In genomic region chr1:95111014-95111413, GRCh38 we compare ENCODE assay signal across 9 cellular contexts. TPM values are rescaled to one million over a fixed set of nuclear protein-coding genes. Genes with fewer than 3 reads are reported as not detected.
"Had no signal": no experiment of that assay in that cellular context is flagged by ENCODE, and none has a peak within 500 bp of the region (broad histone marks: within the 10 kb centered on the region; RNA-seq: fewer than 3 reads in every experiment).

No MANE protein-coding gene starts in this region.

- H3K4me3 ChIP-seq: GM23248, HAP-1 had no signal

- DNase-seq: GM23248, GOT3, H7, HFFc6, IMR-90, KBM-7 had no signal

- H3K9ac ChIP-seq: GM23248, KMS-11 had no signal

- H3K36me3 ChIP-seq: HAP-1 had no signal

- H3K27ac ChIP-seq: GM23248, HL-60, KMS-11 had no signal

- H3K4me2 ChIP-seq: KMS-11 had no signal

- H2AFZ ChIP-seq: GM23248 had no signal

- H3K9me3 ChIP-seq: HAP-1 had no signal

RNA-seq across cellular contexts. Expression of gene TLCD4, which starts 6.1 kb away (rescaled TPM):
- total RNA-seq: GM23248 had no signal
- polyA plus RNA-seq: GM23248 had no signal
